Comparison of ENCODE assay signal across 9 cellular contexts in genomic region chr5:149172261-149172660, GRCh38. TPM values are rescaled to one million over a fixed set of nuclear protein-coding genes. Genes with fewer than 3 reads are reported as not detected.
DNase-seq lines count a peak whose midpoint lies in the region; ATAC-seq and TF ChIP-seq lines count a peak whose summit lies in the region.
"Had no signal": no experiment of that assay in that cellular context is flagged by ENCODE, and none has a peak within 500 bp of the region (broad histone marks: within the 10 kb centered on the region; RNA-seq: fewer than 3 reads in every experiment).

No MANE protein-coding gene starts in this region.

- ATAC-seq in GM18907 (IDR thresholded peaks at IDR 0.05; ENCODE audit: unreplicated experiment) = peak; percentile 89
- peak; percentile 68 for ATAC-seq in HG03439 (IDR thresholded peaks at IDR 0.05; ENCODE audit: unreplicated experiment)
- ATAC-seq in HG02588 (IDR thresholded peaks at IDR 0.05; ENCODE audit: unreplicated experiment) = no peak

- no peaks in the 10 kb centered on the region for H3K36me3 ChIP-seq in H7 (replicated peaks; ENCODE audit: control insufficient read depth, insufficient read depth, low read length)

- H3K27me3 ChIP-seq in H7 (ENCODE audit: control insufficient read depth, insufficient read depth, low read length) = no peaks in the 10 kb centered on the region

- peak; percentile 18 for DNase-seq in 8988T
- peak; percentile 79 for DNase-seq in choroid plexus epithelial cell (ENCODE audit: low read depth)
- DNase-seq in LoVo (ENCODE audit: low spot score) = no peak
- no peak for DNase-seq in H7
- DNase-seq in islet precursor cell = no peak
- DNase-seq: Karpas-422 had no signal

- no peak for TF ChIP-seq CTCF in choroid plexus epithelial cell (conservative IDR thresholded peaks at IDR 0.05; ENCODE audit: low read depth, low read length)

- H3K4me3 ChIP-seq in choroid plexus epithelial cell (ENCODE audit: low read depth, low read length) (no peak overlapping the region), H7 (ENCODE audit: insufficient read depth, low read depth, low read length) (no peak overlapping the region)

RNA-seq across cellular contexts. Expression of gene ABLIM3, which starts 31.0 kb away (rescaled TPM):
- 0.03 TPM in 1 of 2 replicates, not detected in the other for total RNA-seq in H7 (2014; rRNA removed; shearing (Covaris generic))

Comparison
In these comparisons a context has a peak if more than half of its experiments do, and no peak if none do; other contexts are left out.
1. DNase-seq: peak in 8988T (single experiment) and choroid plexus epithelial cell (single experiment); none in LoVo (single experiment), H7 (single experiment) and islet precursor cell (single experiment).